17 cellular contexts compared by ENCODE assay signal in the genomic region with DNA sequence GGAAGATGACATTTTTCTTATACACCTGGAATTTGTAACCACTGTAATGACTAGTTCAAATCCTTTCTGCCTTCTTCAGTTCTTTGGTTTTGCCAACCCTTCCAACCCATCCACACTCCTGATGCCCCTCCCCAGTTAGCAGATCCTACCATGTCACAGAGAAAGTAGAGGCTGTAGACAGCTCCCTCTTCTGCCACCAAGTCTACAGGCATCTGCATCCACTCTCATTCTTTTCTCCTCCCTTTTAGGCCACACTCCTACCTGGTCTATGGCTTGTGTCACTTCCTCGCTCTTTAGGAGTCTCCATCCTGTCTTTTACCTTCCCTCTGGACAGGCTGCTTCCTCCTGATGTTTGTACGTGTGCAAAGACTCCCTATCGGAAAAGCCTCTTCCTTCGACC.
"Had no signal": no experiment of that assay in that cellular context is flagged by ENCODE, and none has a peak within 500 bp of the region (broad histone marks: within the 10 kb centered on the region; RNA-seq: fewer than 3 reads in every experiment).

No MANE protein-coding gene starts in this region.

- H3K27ac Mint-ChIP-seq: nephron progenitor cell; stimulated activated naive B cell treated with anti-CD40 and anti-IgM and Interleukin-4, amounts not matched to agents 10 μg/mL and 1 μg/mL and 100 μg/mL, for 72 hours; stimulated activated naive CD8-positive, alpha-beta T cell treated with anti-CD3 and anti-CD28 coated beads, Interleukin-15, amount 100 ng/mL, for 72 hours had no signal

- DNase-seq: effector memory CD4-positive, alpha-beta T cell; head of caudate nucleus; left ventricle myocardium superior; lower lobe of right lung; naive thymus-derived CD8-positive, alpha-beta T cell; nephron progenitor cell; nucleus accumbens; sigmoid colon; stimulated activated CD4-positive, alpha-beta T cell treated with anti-CD3 and anti-CD28 coated beads, Interleukin-2, amount 100 ng/mL, for 24 hours; stimulated activated CD4-positive, alpha-beta T cell treated with anti-CD3 and anti-CD28 coated beads, Interleukin-4, amount 100 ng/mL, for 24 hours; stimulated activated naive B cell treated with anti-CD40 and anti-IgM and Interleukin-4, amounts not matched to agents 10 μg/mL and 1 μg/mL and 100 μg/mL, for 72 hours; stimulated activated naive CD8-positive, alpha-beta T cell treated with anti-CD3 and anti-CD28 coated beads, Interleukin-15, amount 100 ng/mL, for 72 hours; thyroid gland; trophoblast cell had no signal

- H3K9me3 ChIP-seq: lower lobe of right lung, prostate gland, right atrium auricular region, sigmoid colon, thyroid gland, vagina had no signal

- H3K36me3 ChIP-seq: lower lobe of right lung, prostate gland, right atrium auricular region, sigmoid colon, thyroid gland, vagina had no signal

- H3K27me3 ChIP-seq: right atrium auricular region, sigmoid colon, thyroid gland, vagina had no signal

- H3K27ac ChIP-seq: lower lobe of right lung, prostate gland, right atrium auricular region, sigmoid colon, thyroid gland, vagina had no signal

- H3K27me3 Mint-ChIP-seq: stimulated activated naive B cell treated with anti-CD40 and anti-IgM and Interleukin-4, amounts not matched to agents 10 μg/mL and 1 μg/mL and 100 μg/mL, for 72 hours; stimulated activated naive CD8-positive, alpha-beta T cell treated with anti-CD3 and anti-CD28 coated beads, Interleukin-15, amount 100 ng/mL, for 72 hours had no signal

- H3K9me3 Mint-ChIP-seq: naive thymus-derived CD8-positive, alpha-beta T cell; nephron progenitor cell; stimulated activated naive B cell treated with anti-CD40 and anti-IgM and Interleukin-4, amounts not matched to agents 10 μg/mL and 1 μg/mL and 100 μg/mL, for 72 hours; stimulated activated naive CD8-positive, alpha-beta T cell treated with anti-CD3 and anti-CD28 coated beads, Interleukin-15, amount 100 ng/mL, for 72 hours had no signal

- H3K4me1 ChIP-seq: prostate gland, right atrium auricular region, sigmoid colon, thyroid gland, vagina had no signal

- H3K4me3 Mint-ChIP-seq: naive thymus-derived CD8-positive, alpha-beta T cell; nephron progenitor cell; stimulated activated naive B cell treated with anti-CD40 and anti-IgM and Interleukin-4, amounts not matched to agents 10 μg/mL and 1 μg/mL and 100 μg/mL, for 72 hours; stimulated activated naive CD8-positive, alpha-beta T cell treated with anti-CD3 and anti-CD28 coated beads, Interleukin-15, amount 100 ng/mL, for 72 hours had no signal

- ATAC-seq: left ventricle myocardium superior; lower lobe of right lung; naive thymus-derived CD8-positive, alpha-beta T cell; stimulated activated naive B cell treated with anti-CD40 and anti-IgM and Interleukin-4, amounts not matched to agents 10 μg/mL and 1 μg/mL and 100 μg/mL, for 72 hours; stimulated activated naive CD8-positive, alpha-beta T cell treated with anti-CD3 and anti-CD28 coated beads, Interleukin-15, amount 100 ng/mL, for 72 hours had no signal

- H3K36me3 Mint-ChIP-seq: naive thymus-derived CD8-positive, alpha-beta T cell; stimulated activated naive B cell treated with anti-CD40 and anti-IgM and Interleukin-4, amounts not matched to agents 10 μg/mL and 1 μg/mL and 100 μg/mL, for 72 hours had no signal

- H3K4me3 ChIP-seq: lower lobe of right lung, prostate gland, right atrium auricular region, sigmoid colon, thyroid gland, vagina had no signal
